ENCODE assay signal across 22 cellular contexts in genomic region chr2:217873371-217873770, GRCh38.
DNase-seq lines count a peak whose midpoint lies in the region; ATAC-seq, FAIRE-seq and TF ChIP-seq lines count a peak whose summit lies in the region.
"Had no signal": no experiment of that assay in that cellular context is flagged by ENCODE, and none has a peak within 500 bp of the region (broad histone marks: within the 10 kb centered on the region; RNA-seq: fewer than 3 reads in every experiment).

No MANE protein-coding gene starts in this region.

- H3K4ac ChIP-seq in H9 (ENCODE audit: low read depth, low read length), result no peak overlapping the region

- H3K27ac Mint-ChIP-seq in H9, result no peak overlapping the region

- no peak for DNase-seq in H9
- no peak for DNase-seq in K562 (ENCODE audit: extremely low read depth in 1 of 4, low spot score in 3 of 4)
- DNase-seq in iPS-NIHi7 (ENCODE audit: extremely low spot score), result peak; percentile 48
- no peak for DNase-seq in T1000 (lab: John Stamatoyannopoulos, UW)
- no peak for DNase-seq in activated gamma-delta T cell treated with Interleukin-2 at 50 U/mL for 16 hours
- DNase-seq: BE2C; DMS53; GF-D8; NCI-H1105; NCI-H146; NCI-H2029; NCI-H2227 treated with DMSO at 0.1 percent for 48 hours; NCI-H510A treated with DMSO at 0.1 percent for 48 hours; NCI-H748 treated with DMSO at 0.1 percent for 48 hours; NK-92 treated with Interleukin-12 subunit alpha and Interleukin-12 subunit beta, amount 100 ng/mL, for 24 hours; SJCRH30 had no signal

- H3K14ac ChIP-seq in H9 (ENCODE audit: insufficient read depth, low read length), result no peak overlapping the region

- no peaks in the 10 kb centered on the region; the same call in 1 of the 2 replicates for H3K4me1 ChIP-seq in H9 (ENCODE audit: insufficient read depth, low read length)
- no peaks in the 10 kb centered on the region for H3K4me1 ChIP-seq in K562 (replicated peaks in 1 of 2; ENCODE audit: control insufficient read depth in 2 of 2, insufficient read depth in 2 of 2, low read length in 2 of 2)
- peaks cover 3 to 63% (median 41%) of the 10 kb centered on the region in 5 donors for H3K4me1 ChIP-seq in subcutaneous abdominal adipose tissue (ENCODE audit: control insufficient read depth in 5 of 5, insufficient read depth in 5 of 5, low read length in 5 of 5)
- H3K4me1 ChIP-seq: A549 had no signal

- H4K8ac ChIP-seq in H9 (replicated peaks; ENCODE audit: insufficient read length, low read depth, low read length), result no peak overlapping the region

- H2BK120ac ChIP-seq in H9 (ENCODE audit: low read depth, low read length, poor library complexity, severe bottlenecking), result no peak overlapping the region

- H2AFZ ChIP-seq in H9 (ENCODE audit: low read length) (no peak overlapping the region), K562 (ENCODE audit: low read depth, low read length) (no peak overlapping the region)

- in situ Hi-C loops in K562 (cut with MboI), result no loop called here

- no peaks in the 10 kb centered on the region; a peak in 1 of 7 replicates for H3K36me3 Mint-ChIP-seq in H9 (ENCODE audit: insufficient read depth in 1 of 3, low read depth in 3 of 3)

- H3K4me2 ChIP-seq in H9 (ENCODE audit: insufficient read depth, insufficient read length, low read length) (no peak overlapping the region), K562 (ENCODE audit: insufficient read depth, low read length) (no peak overlapping the region)
- H3K4me2 ChIP-seq: A549 had no signal

- H3K9me3 Mint-ChIP-seq in H9, result no peaks in the 10 kb centered on the region

- BruUV-seq in K562 (replicated peaks; lab: Mats Ljungman, UMichigan), result no TSS peak

- H3K79me2 ChIP-seq in H9 (ENCODE audit: insufficient read depth, low read length) (no peaks in the 10 kb centered on the region), K562 (ENCODE audit: control insufficient read depth, insufficient read depth, low read length) (no peaks in the 10 kb centered on the region)

- H3K27ac ChIP-seq in H9 (ENCODE audit: insufficient read length, low read depth, low read length) (no peak overlapping the region), K562 (ENCODE audit: extremely low read depth, low read depth, low read length) (no peak overlapping the region), subcutaneous abdominal adipose tissue (ENCODE audit: low read depth, low read length) (peak overlapping the region; percentile 60)
- H3K27ac ChIP-seq: A549, SJCRH30 had no signal

- ATAC-seq in K562 (peak; percentile 58; the same call in 2 of the 3 replicates), HG03135 (IDR thresholded peaks at IDR 0.05; ENCODE audit: unreplicated experiment) (no peak)
- ATAC-seq: A549 had no signal

- no peak overlapping the region for H2BK15ac ChIP-seq in H9 (ENCODE audit: low read depth, low read length)

- no peak overlapping the region for H4K5ac ChIP-seq in H9 (ENCODE audit: insufficient read length, low read depth, low read length)

- no peak overlapping the region for H3K4me3 ChIP-seq in K562
- no peak overlapping the region for H3K4me3 ChIP-seq in subcutaneous abdominal adipose tissue (ENCODE audit: low read depth in 1 of 5, low read length in 5 of 5)
- H3K4me3 ChIP-seq: A549, SJCRH30 had no signal

- no peak for TF ChIP-seq POLR2A in K562 (conservative IDR thresholded peaks at IDR 0.05)

- WGBS in H9 (ENCODE audit: extremely low coverage, insufficient read length, low lambda C conversion rate), result no CpG with 5 or more reads among the region's 8 CpGs
- WGBS in K562 (ENCODE audit: insufficient coverage, low coverage, missing lambda C conversion rate), result 0% methylated on average over 5 of the region's 8 CpGs

- no peak overlapping the region for H2BK5ac ChIP-seq in H9 (ENCODE audit: insufficient read length, low read length)

- no peak for FAIRE-seq in K562 (lab: Jason Lieb, UNC)
- FAIRE-seq: A549, D721Med, GM19239, H54 had no signal

- TF ChIP-seq CTCF in H9 (conservative IDR thresholded peaks at IDR 0.05) (peak; percentile 43), K562 (IDR thresholded peaks at IDR 0.05 in 2 of 3, conservative IDR thresholded peaks at IDR 0.05 in 1 of 3; ENCODE audit: insufficient read depth in 2 of 3, low read depth in 1 of 3, low read length in 3 of 3) (peak in 2 of 3 experiments; percentile 7 to 19; a peak in 1 of 6 replicates)

- H3K27me3 ChIP-seq in H9 (ENCODE audit: insufficient read depth, low read length) (no peaks in the 10 kb centered on the region), K562 (ENCODE audit: control insufficient read depth in 2 of 2, insufficient read depth in 2 of 2, low read length in 2 of 2) (peaks cover 0 to 8% of the 10 kb centered on the region in 2 experiments; a peak in 2 of 5 replicates), subcutaneous abdominal adipose tissue (ENCODE audit: control insufficient read depth in 5 of 5, insufficient read depth in 4 of 5, low read length in 5 of 5) (no peaks in the 10 kb centered on the region)
- H3K27me3 ChIP-seq: BE2C, SJCRH30 had no signal

- no peak overlapping the region for H3K23ac ChIP-seq in H9 (ENCODE audit: insufficient read length, low read depth, low read length)

- no peaks in the 10 kb centered on the region for H3K23me2 ChIP-seq in H9 (ENCODE audit: insufficient read length, low read depth, low read length, poor library complexity, severe bottlenecking)

- TF ChIP-seq RAD21 in K562 (CRISPR knock-in tag; conservative IDR thresholded peaks at IDR 0.05 in 1 of 2, IDR thresholded peaks at IDR 0.05 in 1 of 2), result 0 out of 4 replicates have a peak, but pooled peaks of 1 of the 2 experiments have one; percentile 4

- H3K4me1 Mint-ChIP-seq in H9, result peaks cover 12 to 22% of the 10 kb centered on the region in 2 experiments

- no peaks in the 10 kb centered on the region for H3K79me1 ChIP-seq in H9 (ENCODE audit: insufficient read depth, low read depth, low read length, poor library complexity, severe bottlenecking)

- no peak overlapping the region for H3K4me3 Mint-ChIP-seq in H9

- intact Hi-C loops in K562 (cut with micrococcal nuclease), result no loop called here

- no peaks in the 10 kb centered on the region; the same call in none of the 2 replicates for H3K27me3 Mint-ChIP-seq in H9 (ENCODE audit: low read depth)

- TF ChIP-seq EP300 in K562 (IDR thresholded peaks at IDR 0.05; ENCODE audit: low read length), result no peak

- H2BK20ac ChIP-seq in H9 (ENCODE audit: low read depth, low read length, poor library complexity, severe bottlenecking), result no peak overlapping the region

- CTCF ChIA-PET in K562 (lab: Yijun Ruan, JAX; ENCODE audit: low intra/inter-chr PET ratio), result no interaction called here

- H3K9me3 ChIP-seq in H9 (ENCODE audit: control insufficient read depth, low read depth, low read length), result no peaks in the 10 kb centered on the region
- no peaks in the 10 kb centered on the region for H3K9me3 ChIP-seq in K562 (replicated peaks; ENCODE audit: control insufficient read depth, insufficient read depth, low read depth, low read length)
- H3K9me3 ChIP-seq in subcutaneous abdominal adipose tissue (ENCODE audit: control insufficient read depth in 5 of 5, low read length in 5 of 5), result no peaks in the 10 kb centered on the region
- H3K9me3 ChIP-seq: A549, BE2C, SJCRH30 had no signal

- H3K9ac ChIP-seq in H9 (ENCODE audit: extremely low read depth, insufficient read length, low read length) (no peak overlapping the region), K562 (ENCODE audit: insufficient read depth in 1 of 2, low read depth in 2 of 2, low read length in 2 of 2) (no peak overlapping the region), subcutaneous abdominal adipose tissue (ENCODE audit: low read length in 5 of 5) (no peak overlapping the region)

- no peak overlapping the region for H2BK12ac ChIP-seq in H9 (ENCODE audit: insufficient read length, low read depth, low read length)

- no peaks in the 10 kb centered on the region for H3K9me1 ChIP-seq in K562 (ENCODE audit: control insufficient read depth, insufficient read depth, low read length)

- POLR2A ChIA-PET in K562 (lab: Yijun Ruan, JAX), result no interaction called here

- no peak overlapping the region for H3T11ph ChIP-seq in H9 (ENCODE audit: low read length)

- H3K18ac ChIP-seq in H9 (ENCODE audit: insufficient read length, low read depth, low read length), result no peak overlapping the region

- H2AK5ac ChIP-seq in H9 (ENCODE audit: insufficient read length, low read length), result no peak overlapping the region

- no peak overlapping the region for H3K56ac ChIP-seq in H9 (ENCODE audit: insufficient read length, low read depth, low read length)

- H4K91ac ChIP-seq in H9 (ENCODE audit: insufficient read length, low read depth, low read length), result no peak overlapping the region

- H4K20me1 ChIP-seq in H9 (ENCODE audit: control insufficient read depth, insufficient read depth, insufficient read length) (no peaks in the 10 kb centered on the region), K562 (replicated peaks; ENCODE audit: control insufficient read depth, insufficient read depth, low read length) (no peaks in the 10 kb centered on the region)

- H3K36me3 ChIP-seq in K562 (ENCODE audit: control insufficient read depth, insufficient read depth, low read length) (no peaks in the 10 kb centered on the region), subcutaneous abdominal adipose tissue (ENCODE audit: control insufficient read depth in 5 of 5, insufficient read depth in 5 of 5, low read length in 5 of 5) (peaks cover 17 to 100% (median 99%) of the 10 kb centered on the region in 5 donors)
- H3K36me3 ChIP-seq: SJCRH30 had no signal

TF ChIP-seq in K562, 482 proteins besides CTCF, POLR2A, EP300 and RAD21 (continues in another document):
- TF ChIP-seq ZNF699 (CRISPR knock-in tag; IDR thresholded peaks at IDR 0.05; ENCODE audit: insufficient replicate concordance) (no peak), TRIM25 (IDR thresholded peaks at IDR 0.05; ENCODE audit: borderline replicate concordance) (no peak), MAZ (CRISPR knock-in tag; conservative IDR thresholded peaks at IDR 0.05 in 1 of 2, IDR thresholded peaks at IDR 0.05 in 1 of 2) (no peak), SNRNP70 (optimal IDR thresholded peaks at IDR 0.05; ENCODE audit: low read depth, low read length) (no peak)
